In genomic region chr6:90261801-90262200, GRCh38 we compare ENCODE assay signal across 22 cellular contexts. TPM values are rescaled to one million over a fixed set of nuclear protein-coding genes. Genes with fewer than 3 reads are reported as not detected.
DNase-seq lines count a peak whose midpoint lies in the region; ATAC-seq and TF ChIP-seq lines count a peak whose summit lies in the region.
"Had no signal": no experiment of that assay in that cellular context is flagged by ENCODE, and none has a peak within 500 bp of the region (broad histone marks: within the 10 kb centered on the region; RNA-seq: fewer than 3 reads in every experiment).

No MANE protein-coding gene starts in this region.

- H3K4me1 Mint-ChIP-seq in activated CD8-positive, alpha-beta T cell treated with anti-CD3 and anti-CD28 coated beads for 36 hours (ENCODE audit: low read depth): peaks cover 95% of the 10 kb centered on the region
- H3K4me1 Mint-ChIP-seq in activated CD8-positive, alpha-beta T cell treated with anti-CD3 and anti-CD28 coated beads, Interleukin-2, amount 10 ng/mL, durations not matched to agents 7 days and 5 days (ENCODE audit: low read depth): peaks cover 96% of the 10 kb centered on the region
- peaks cover 14 to 60% (median 39%) of the 10 kb centered on the region in 4 donors for H3K4me1 Mint-ChIP-seq in CD4-positive, CD25-positive, alpha-beta regulatory T cell
- peaks cover 93% of the 10 kb centered on the region for H3K4me1 Mint-ChIP-seq in activated naive CD8-positive, alpha-beta T cell (ENCODE audit: low read depth)
- H3K4me1 Mint-ChIP-seq in naive thymus-derived CD8-positive, alpha-beta T cell: peaks cover 43 to 95% (median 93%) of the 10 kb centered on the region in 4 donors

- H3K27ac ChIP-seq in CD4-positive, CD25-positive, alpha-beta regulatory T cell (ENCODE audit: insufficient read depth, low read length, poor library complexity, severe bottlenecking): no peak overlapping the region
- no peak overlapping the region for H3K27ac ChIP-seq in right cardiac atrium (ENCODE audit: low read length)
- H3K27ac ChIP-seq: Peyer's patch had no signal

- no peaks in the 10 kb centered on the region for H3K9me3 ChIP-seq in CD4-positive, CD25-positive, alpha-beta regulatory T cell (ENCODE audit: control insufficient read depth in 2 of 2, low read length in 2 of 2)
- no peaks in the 10 kb centered on the region for H3K9me3 ChIP-seq in right cardiac atrium (ENCODE audit: control insufficient read depth, low read length)
- H3K9me3 ChIP-seq: MG63, Peyer's patch had no signal

- no peaks in the 10 kb centered on the region for H3K27me3 Mint-ChIP-seq in activated CD8-positive, alpha-beta T cell treated with anti-CD3 and anti-CD28 coated beads for 36 hours
- H3K27me3 Mint-ChIP-seq in activated CD8-positive, alpha-beta T cell treated with anti-CD3 and anti-CD28 coated beads, Interleukin-2, amount 10 ng/mL, durations not matched to agents 7 days and 5 days (ENCODE audit: low read depth): no peaks in the 10 kb centered on the region
- H3K27me3 Mint-ChIP-seq in CD4-positive, CD25-positive, alpha-beta regulatory T cell: peaks cover 20% of the 10 kb centered on the region
- no peaks in the 10 kb centered on the region for H3K27me3 Mint-ChIP-seq in activated naive CD8-positive, alpha-beta T cell
- no peaks in the 10 kb centered on the region for H3K27me3 Mint-ChIP-seq in naive thymus-derived CD8-positive, alpha-beta T cell
- H3K27me3 Mint-ChIP-seq: CD4-positive, alpha-beta memory T cell had no signal

- POLR2A ChIA-PET in activated CD8-positive, alpha-beta T cell treated with anti-CD3 and anti-CD28 coated beads for 36 hours (lab: Charles Lee): interaction anchor here (1.0 to 1.4 kb wide), 2 partner anchors 12 to 23 kb away, joined by 3 to 4 read pairs; no protein-coding TSS in a partner anchor
- POLR2A ChIA-PET in activated CD8-positive, alpha-beta T cell treated with anti-CD3 and anti-CD28 coated beads, Interleukin-2, amount 10 ng/mL, durations not matched to agents 7 days and 5 days (lab: Charles Lee): interaction anchor here (0.6 to 1.0 kb wide), 2 partner anchors 11 to 307 kb away, joined by 3 read pairs; no protein-coding TSS in a partner anchor
- POLR2A ChIA-PET in naive thymus-derived CD8-positive, alpha-beta T cell (lab: Charles Lee): interaction anchor here (1.4 to 1.5 kb wide), 2 partner anchors 11 to 34 kb away, joined by 3 to 4 read pairs; no protein-coding TSS in a partner anchor

- peaks cover 21% of the 10 kb centered on the region for H3K4me1 ChIP-seq in CD4-positive, CD25-positive, alpha-beta regulatory T cell (ENCODE audit: control insufficient read depth, insufficient read depth, low read length, poor library complexity, severe bottlenecking)
- H3K4me1 ChIP-seq in right cardiac atrium (ENCODE audit: control insufficient read depth, insufficient read depth, low read length): no peaks in the 10 kb centered on the region
- H3K4me1 ChIP-seq: Peyer's patch had no signal

- H3K36me3 ChIP-seq in CD4-positive, CD25-positive, alpha-beta regulatory T cell (ENCODE audit: control insufficient read depth, insufficient read depth, low read length): no peaks in the 10 kb centered on the region
- H3K36me3 ChIP-seq: MG63, Peyer's patch had no signal

- H3K36me3 Mint-ChIP-seq in activated CD8-positive, alpha-beta T cell treated with anti-CD3 and anti-CD28 coated beads for 36 hours (ENCODE audit: low read depth): peaks cover 89% of the 10 kb centered on the region
- H3K36me3 Mint-ChIP-seq in activated CD8-positive, alpha-beta T cell treated with anti-CD3 and anti-CD28 coated beads, Interleukin-2, amount 10 ng/mL, durations not matched to agents 7 days and 5 days (ENCODE audit: low read depth): peaks cover 82% of the 10 kb centered on the region
- H3K36me3 Mint-ChIP-seq in CD4-positive, CD25-positive, alpha-beta regulatory T cell: peaks cover 39% of the 10 kb centered on the region
- H3K36me3 Mint-ChIP-seq in activated naive CD8-positive, alpha-beta T cell: peaks cover 55% of the 10 kb centered on the region
- peaks cover 18 to 55% (median 48%) of the 10 kb centered on the region in 3 donors for H3K36me3 Mint-ChIP-seq in naive thymus-derived CD8-positive, alpha-beta T cell

- no peak overlapping the region for H3K4me3 ChIP-seq in CD4-positive, CD25-positive, alpha-beta regulatory T cell (ENCODE audit: low read depth, low read length)
- no peak overlapping the region for H3K4me3 ChIP-seq in right cardiac atrium (ENCODE audit: low read length)
- H3K4me3 ChIP-seq: MG63, Peyer's patch had no signal

- no peak for TF ChIP-seq CTCF in activated CD8-positive, alpha-beta T cell treated with anti-CD3 and anti-CD28 coated beads for 36 hours (IDR thresholded peaks at IDR 0.05)

- DNase-seq in activated CD8-positive, alpha-beta T cell treated with anti-CD3 and anti-CD28 coated beads for 36 hours: no peak
- DNase-seq in activated CD8-positive, alpha-beta T cell treated with anti-CD3 and anti-CD28 coated beads, Interleukin-2, amount 10 ng/mL, durations not matched to agents 7 days and 5 days: no peak
- DNase-seq in CD4-positive, CD25-positive, alpha-beta regulatory T cell: no peak
- no peak for DNase-seq in naive thymus-derived CD8-positive, alpha-beta T cell
- DNase-seq in right cardiac atrium (no peak), HPDE6-E6E7 (ENCODE audit: extremely low spot score) (no peak), NCI-H2029 treated with DMSO at 0.1 percent for 48 hours (lab: John Stamatoyannopoulos, UW) (no peak)
- DNase-seq: 8988T; CD4-positive, alpha-beta memory T cell; DMS53; GOT3; Kasumi-1; MG63; NCI-H1048; NCI-H1436; NCI-H2029; NCI-H2171; NCI-H446 treated with DMSO at 0.1 percent for 48 hours; NCI-H69; Peyer's patch had no signal

- H3K27ac Mint-ChIP-seq in activated CD8-positive, alpha-beta T cell treated with anti-CD3 and anti-CD28 coated beads for 36 hours: peak overlapping the region; percentile 69
- no peak overlapping the region for H3K27ac Mint-ChIP-seq in activated CD8-positive, alpha-beta T cell treated with anti-CD3 and anti-CD28 coated beads, Interleukin-2, amount 10 ng/mL, durations not matched to agents 7 days and 5 days
- H3K27ac Mint-ChIP-seq in CD4-positive, CD25-positive, alpha-beta regulatory T cell: peak overlapping the region in 2 of 3 donors; percentile 27 to 53
- peak overlapping the region; percentile 97 for H3K27ac Mint-ChIP-seq in activated naive CD8-positive, alpha-beta T cell
- H3K27ac Mint-ChIP-seq in naive thymus-derived CD8-positive, alpha-beta T cell: peak overlapping the region; percentile 6 to 99 (median 76)

- no peak overlapping the region for H3K4me3 Mint-ChIP-seq in activated CD8-positive, alpha-beta T cell treated with anti-CD3 and anti-CD28 coated beads for 36 hours
- H3K4me3 Mint-ChIP-seq in activated CD8-positive, alpha-beta T cell treated with anti-CD3 and anti-CD28 coated beads, Interleukin-2, amount 10 ng/mL, durations not matched to agents 7 days and 5 days: no peak overlapping the region
- H3K4me3 Mint-ChIP-seq in CD4-positive, CD25-positive, alpha-beta regulatory T cell: no peak overlapping the region
- peak overlapping the region; percentile 20 for H3K4me3 Mint-ChIP-seq in activated naive CD8-positive, alpha-beta T cell
- peak overlapping the region in 6 of 10 donors; percentile 10 to 45 (median 28) for H3K4me3 Mint-ChIP-seq in naive thymus-derived CD8-positive, alpha-beta T cell

- CTCF ChIA-PET in activated CD8-positive, alpha-beta T cell treated with anti-CD3 and anti-CD28 coated beads for 36 hours (lab: Charles Lee): no interaction called here
- CTCF ChIA-PET in activated CD8-positive, alpha-beta T cell treated with anti-CD3 and anti-CD28 coated beads, Interleukin-2, amount 10 ng/mL, durations not matched to agents 7 days and 5 days (lab: Charles Lee): no interaction called here

- H3K27me3 ChIP-seq in CD4-positive, CD25-positive, alpha-beta regulatory T cell (ENCODE audit: control insufficient read depth, insufficient read depth, low read length): no peaks in the 10 kb centered on the region
- H3K27me3 ChIP-seq in right cardiac atrium (ENCODE audit: control insufficient read depth, insufficient read depth): no peaks in the 10 kb centered on the region
- H3K27me3 ChIP-seq: Peyer's patch had no signal

- ATAC-seq in activated CD8-positive, alpha-beta T cell treated with anti-CD3 and anti-CD28 coated beads for 36 hours: no peak
- ATAC-seq in activated CD8-positive, alpha-beta T cell treated with anti-CD3 and anti-CD28 coated beads, Interleukin-2, amount 10 ng/mL, durations not matched to agents 7 days and 5 days: no peak
- ATAC-seq in CD4-positive, CD25-positive, alpha-beta regulatory T cell (ENCODE audit: low read depth in 2 of 2): no peak
- ATAC-seq in naive thymus-derived CD8-positive, alpha-beta T cell: no peak
- no peak for ATAC-seq in right cardiac atrium
- ATAC-seq: HCT116 had no signal

- intact Hi-C loops in activated CD8-positive, alpha-beta T cell treated with anti-CD3 and anti-CD28 coated beads for 36 hours (cut with micrococcal nuclease): no loop called here
- intact Hi-C loops in right cardiac atrium (cut with DNase I): no loop called here

- WGBS in right cardiac atrium: 96% methylated on average over 2 of the region's 2 CpGs

- peaks cover 13% of the 10 kb centered on the region for H3K9me3 Mint-ChIP-seq in activated CD8-positive, alpha-beta T cell treated with anti-CD3 and anti-CD28 coated beads for 36 hours
- H3K9me3 Mint-ChIP-seq in activated CD8-positive, alpha-beta T cell treated with anti-CD3 and anti-CD28 coated beads, Interleukin-2, amount 10 ng/mL, durations not matched to agents 7 days and 5 days (ENCODE audit: insufficient read depth): peaks cover 6% of the 10 kb centered on the region
- peaks cover 0 to 6% (median 3%) of the 10 kb centered on the region in 7 donors for H3K9me3 Mint-ChIP-seq in CD4-positive, CD25-positive, alpha-beta regulatory T cell
- H3K9me3 Mint-ChIP-seq in activated naive CD8-positive, alpha-beta T cell (ENCODE audit: low read depth): peaks cover 23% of the 10 kb centered on the region
- peaks cover 0 to 12% (median 3%) of the 10 kb centered on the region in 9 donors for H3K9me3 Mint-ChIP-seq in naive thymus-derived CD8-positive, alpha-beta T cell

RNA-seq across cellular contexts. Expression of gene BACH2, which starts 34.8 kb away (rescaled TPM):
- total RNA-seq in activated CD8-positive, alpha-beta T cell treated with anti-CD3 and anti-CD28 coated beads for 36 hours: 10 to 100 TPM; 60.7 to 66.9 TPM
- total RNA-seq in activated CD8-positive, alpha-beta T cell treated with anti-CD3 and anti-CD28 coated beads, Interleukin-2, amount 10 ng/mL, durations not matched to agents 7 days and 5 days: 10 to 100 TPM; 61.3 to 70.9 TPM
- total RNA-seq in CD4-positive, CD25-positive, alpha-beta regulatory T cell: 51.3 TPM
- 10 to 100 TPM in 1 of 4 donors, 1 to 10 TPM in 3; 3.8 to 12.2 (median 5.7) TPM for polyA plus RNA-seq in CD4-positive, CD25-positive, alpha-beta regulatory T cell
- total RNA-seq in naive thymus-derived CD8-positive, alpha-beta T cell: 100 to 1,000 TPM; 116 to 126 TPM
- polyA plus RNA-seq in naive thymus-derived CD8-positive, alpha-beta T cell: 10 to 100 TPM; 17.5 to 29.3 (median 21.7) TPM
- total RNA-seq in right cardiac atrium: 1 to 10 TPM; 1.1 to 2.8 (median 1.6) TPM
- 0.61 TPM for polyA plus RNA-seq in right cardiac atrium

Comparison
In these comparisons a context has a peak if more than half of its experiments do, and no peak if none do; other contexts are left out.
1. H3K4me3 Mint-ChIP-seq: peak in activated naive CD8-positive, alpha-beta T cell (single experiment) and naive thymus-derived CD8-positive, alpha-beta T cell (6 of 10); none in activated CD8-positive, alpha-beta T cell treated with anti-CD3 and anti-CD28 coated beads for 36 hours (single experiment), activated CD8-positive, alpha-beta T cell treated with anti-CD3 and anti-CD28 coated beads, Interleukin-2, amount 10 ng/mL, durations not matched to agents 7 days and 5 days (single experiment) and CD4-positive, CD25-positive, alpha-beta regulatory T cell (0 of 4).
2. RNA of gene BACH2, which starts 34.8 kb away (total RNA-seq): 116 to 126 TPM in naive thymus-derived CD8-positive, alpha-beta T cell, 61.3 to 70.9 TPM in activated CD8-positive, alpha-beta T cell treated with anti-CD3 and anti-CD28 coated beads, Interleukin-2, amount 10 ng/mL, durations not matched to agents 7 days and 5 days, 60.7 to 66.9 TPM in activated CD8-positive, alpha-beta T cell treated with anti-CD3 and anti-CD28 coated beads for 36 hours and 51.3 TPM in CD4-positive, CD25-positive, alpha-beta regulatory T cell (single experiment); 1.1 to 2.8 TPM in right cardiac atrium; every median in the first group is over 10 times any median in the second.